1 cellular context compared by ENCODE assay signal in the genomic region with DNA sequence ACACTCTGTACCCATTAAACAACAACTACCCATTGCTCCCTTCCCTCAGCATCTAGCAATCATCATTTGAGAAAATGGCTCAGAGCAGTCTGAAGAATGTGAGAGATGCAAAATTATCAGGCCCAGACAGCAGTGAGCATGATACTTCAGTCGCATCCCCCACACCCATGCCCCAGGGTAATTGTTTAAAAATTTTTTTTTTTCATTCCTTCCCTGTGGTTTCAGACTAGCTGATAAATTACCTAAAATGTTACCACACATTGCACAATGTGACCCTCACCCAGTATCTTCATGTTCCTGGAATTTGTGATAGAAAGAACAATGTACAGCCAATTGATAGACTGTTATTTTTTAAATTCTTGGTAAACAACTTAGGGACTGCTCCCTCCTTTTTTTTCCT.
A peak's percentile ranks its signal among the peaks of the same experiment; 100 is the strongest.
TF ChIP-seq lines count a peak whose summit lies in the region.

No MANE protein-coding gene starts in this region.

TF ChIP-seq in K562, 482 proteins besides CTCF, POLR2A, EP300 and RAD21 (continued from another document and continues in another):
- no peak for TF ChIP-seq ELK3 (CRISPR knock-in tag; IDR thresholded peaks at IDR 0.05)
- no peak for TF ChIP-seq ZNF785 (CRISPR knock-in tag; IDR thresholded peaks at IDR 0.05)
- no peak for TF ChIP-seq BMI1 (IDR thresholded peaks at IDR 0.05; ENCODE audit: low read length)
- TF ChIP-seq MTA1 (IDR thresholded peaks at IDR 0.05; ENCODE audit: borderline replicate concordance): no peak; the same call in 1 of the 2 replicates
- no peak for TF ChIP-seq TFAP4 (CRISPR knock-in tag; IDR thresholded peaks at IDR 0.05; ENCODE audit: borderline replicate concordance)
- TF ChIP-seq, protein P1, sequence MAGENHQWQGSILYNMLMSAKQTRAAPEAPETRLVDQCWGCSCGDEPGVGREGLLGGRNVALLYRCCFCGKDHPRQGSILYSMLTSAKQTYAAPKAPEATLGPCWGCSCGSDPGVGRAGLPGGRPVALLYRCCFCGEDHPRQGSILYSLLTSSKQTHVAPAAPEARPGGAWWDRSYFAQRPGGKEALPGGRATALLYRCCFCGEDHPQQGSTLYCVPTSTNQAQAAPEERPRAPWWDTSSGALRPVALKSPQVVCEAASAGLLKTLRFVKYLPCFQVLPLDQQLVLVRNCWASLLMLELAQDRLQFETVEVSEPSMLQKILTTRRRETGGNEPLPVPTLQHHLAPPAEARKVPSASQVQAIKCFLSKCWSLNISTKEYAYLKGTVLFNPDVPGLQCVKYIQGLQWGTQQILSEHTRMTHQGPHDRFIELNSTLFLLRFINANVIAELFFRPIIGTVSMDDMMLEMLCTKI (IDR thresholded peaks at IDR 0.05; ENCODE audit: partially characterized antibody): no peak
- no peak for TF ChIP-seq GTF2E2 (tag; IDR thresholded peaks at IDR 0.05)
- no peak for TF ChIP-seq JUNB (CRISPR knock-in tag; conservative IDR thresholded peaks at IDR 0.05)
- no peak for TF ChIP-seq ZC3H11A (IDR thresholded peaks at IDR 0.05; ENCODE audit: low read depth, low read length)
- TF ChIP-seq RBBP5 (IDR thresholded peaks at IDR 0.05; ENCODE audit: borderline replicate concordance, insufficient read depth, low read length, poor library complexity, severe bottlenecking): no peak
- peak; percentile 79 for TF ChIP-seq HDAC3 (IDR thresholded peaks at IDR 0.05; ENCODE audit: borderline replicate concordance, partially characterized antibody)
- TF ChIP-seq, protein P2, sequence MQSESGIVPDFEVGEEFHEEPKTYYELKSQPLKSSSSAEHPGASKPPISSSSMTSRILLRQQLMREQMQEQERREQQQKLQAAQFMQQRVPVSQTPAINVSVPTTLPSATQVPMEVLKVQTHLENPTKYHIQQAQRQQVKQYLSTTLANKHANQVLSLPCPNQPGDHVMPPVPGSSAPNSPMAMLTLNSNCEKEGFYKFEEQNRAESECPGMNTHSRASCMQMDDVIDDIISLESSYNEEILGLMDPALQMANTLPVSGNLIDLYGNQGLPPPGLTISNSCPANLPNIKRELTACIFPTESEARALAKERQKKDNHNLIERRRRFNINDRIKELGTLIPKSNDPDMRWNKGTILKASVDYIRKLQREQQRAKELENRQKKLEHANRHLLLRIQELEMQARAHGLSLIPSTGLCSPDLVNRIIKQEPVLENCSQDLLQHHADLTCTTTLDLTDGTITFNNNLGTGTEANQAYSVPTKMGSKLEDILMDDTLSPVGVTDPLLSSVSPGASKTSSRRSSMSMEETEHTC (IDR thresholded peaks at IDR 0.05): no peak
- TF ChIP-seq HNRNPH1 (optimal IDR thresholded peaks at IDR 0.05; ENCODE audit: low read depth, low read length): no peak
- no peak for TF ChIP-seq FIP1L1 (IDR thresholded peaks at IDR 0.05; ENCODE audit: low read depth, low read length, poor library complexity, severe bottlenecking)
- TF ChIP-seq KAT2B (IDR thresholded peaks at IDR 0.05; ENCODE audit: low read depth, low read length): no peak
- TF ChIP-seq, protein P3, sequence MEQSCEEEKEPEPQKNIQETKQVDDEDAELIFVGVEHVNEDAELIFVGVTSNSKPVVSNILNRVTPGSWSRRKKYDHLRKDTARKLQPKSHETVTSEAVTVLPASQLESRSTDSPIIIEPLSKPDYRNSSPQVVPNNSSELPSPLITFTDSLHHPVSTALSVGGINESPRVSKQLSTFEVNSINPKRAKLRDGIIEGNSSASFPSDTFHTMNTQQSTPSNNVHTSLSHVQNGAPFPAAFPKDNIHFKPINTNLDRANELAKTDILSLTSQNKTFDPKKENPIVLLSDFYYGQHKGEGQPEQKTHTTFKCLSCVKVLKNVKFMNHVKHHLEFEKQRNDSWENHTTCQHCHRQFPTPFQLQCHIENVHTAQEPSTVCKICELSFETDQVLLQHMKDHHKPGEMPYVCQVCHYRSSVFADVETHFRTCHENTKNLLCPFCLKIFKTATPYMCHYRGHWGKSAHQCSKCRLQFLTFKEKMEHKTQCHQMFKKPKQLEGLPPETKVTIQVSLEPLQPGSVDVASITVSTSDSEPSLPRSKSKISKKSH (CRISPR knock-in tag; IDR thresholded peaks at IDR 0.05): no peak
- no peak for TF ChIP-seq HDAC6 (IDR thresholded peaks at IDR 0.05; ENCODE audit: low read depth, low read length)
- TF ChIP-seq POLR3A (IDR thresholded peaks at IDR 0.05; ENCODE audit: borderline replicate concordance, extremely low read depth, insufficient read depth, insufficient read length): no peak
- TF ChIP-seq SNIP1 (IDR thresholded peaks at IDR 0.05; ENCODE audit: low read depth): no peak
- 0 out of 2 replicates have a peak, but pooled peaks have one; percentile 21 for TF ChIP-seq BHLHE40 (IDR thresholded peaks at IDR 0.05; ENCODE audit: low read length)
- TF ChIP-seq, protein P4, sequence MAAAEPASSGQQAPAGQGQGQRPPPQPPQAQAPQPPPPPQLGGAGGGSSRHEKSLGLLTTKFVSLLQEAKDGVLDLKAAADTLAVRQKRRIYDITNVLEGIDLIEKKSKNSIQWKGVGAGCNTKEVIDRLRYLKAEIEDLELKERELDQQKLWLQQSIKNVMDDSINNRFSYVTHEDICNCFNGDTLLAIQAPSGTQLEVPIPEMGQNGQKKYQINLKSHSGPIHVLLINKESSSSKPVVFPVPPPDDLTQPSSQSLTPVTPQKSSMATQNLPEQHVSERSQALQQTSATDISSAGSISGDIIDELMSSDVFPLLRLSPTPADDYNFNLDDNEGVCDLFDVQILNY (CRISPR knock-in tag; IDR thresholded peaks at IDR 0.05): no peak
- TF ChIP-seq TAL1 (IDR thresholded peaks at IDR 0.05): peak; percentile 79
- TF ChIP-seq E2F4 (CRISPR knock-in tag; IDR thresholded peaks at IDR 0.05; ENCODE audit: low read depth): no peak
- TF ChIP-seq RFX5 (IDR thresholded peaks at IDR 0.05; ENCODE audit: low read depth, low read length): no peak
- no peak for TF ChIP-seq POLR2AphosphoS2 (IDR thresholded peaks at IDR 0.05; ENCODE audit: low read length)
- peak; percentile 53; the same call in 1 of the 2 replicates for TF ChIP-seq MBD2 (IDR thresholded peaks at IDR 0.05; ENCODE audit: borderline replicate concordance, low read depth)
- no peak for TF ChIP-seq OTX1 (CRISPR knock-in tag; IDR thresholded peaks at IDR 0.05)
- peak; percentile 46 to 78; a peak in 2 of 4 replicates for TF ChIP-seq ARNT (IDR thresholded peaks at IDR 0.05)
- TF ChIP-seq NEUROD1 (IDR thresholded peaks at IDR 0.05; ENCODE audit: borderline replicate concordance, low read depth, low read length, partially characterized antibody): no peak
- no peak for TF ChIP-seq PRPF4 (IDR thresholded peaks at IDR 0.05; ENCODE audit: insufficient read depth, low read depth, low read length, poor library complexity, severe bottlenecking)
- TF ChIP-seq RBM39 (optimal IDR thresholded peaks at IDR 0.05; ENCODE audit: low read depth, low read length): no peak
- TF ChIP-seq PTRF (tag; IDR thresholded peaks at IDR 0.05): no peak
- TF ChIP-seq SMARCC2 (IDR thresholded peaks at IDR 0.05; ENCODE audit: low read depth): peak; percentile 80
- peak; percentile 61; the same call in 1 of the 2 replicates for TF ChIP-seq HDAC2 (IDR thresholded peaks at IDR 0.05)
- no peak for TF ChIP-seq HOMEZ (CRISPR knock-in tag; IDR thresholded peaks at IDR 0.05)
- no peak for TF ChIP-seq ZNF717 (CRISPR knock-in tag; IDR thresholded peaks at IDR 0.05)
- TF ChIP-seq CREB3 (tag; conservative IDR thresholded peaks at IDR 0.05; ENCODE audit: low read depth): no peak
- no peak for TF ChIP-seq ZBTB2 (IDR thresholded peaks at IDR 0.05)
- TF ChIP-seq ETV1 (tag; conservative IDR thresholded peaks at IDR 0.05; ENCODE audit: low read depth): no peak
- TF ChIP-seq GABPB1 (CRISPR knock-in tag; IDR thresholded peaks at IDR 0.05): no peak
- no peak for TF ChIP-seq ZBED1 (IDR thresholded peaks at IDR 0.05)
- TF ChIP-seq, protein P5, sequence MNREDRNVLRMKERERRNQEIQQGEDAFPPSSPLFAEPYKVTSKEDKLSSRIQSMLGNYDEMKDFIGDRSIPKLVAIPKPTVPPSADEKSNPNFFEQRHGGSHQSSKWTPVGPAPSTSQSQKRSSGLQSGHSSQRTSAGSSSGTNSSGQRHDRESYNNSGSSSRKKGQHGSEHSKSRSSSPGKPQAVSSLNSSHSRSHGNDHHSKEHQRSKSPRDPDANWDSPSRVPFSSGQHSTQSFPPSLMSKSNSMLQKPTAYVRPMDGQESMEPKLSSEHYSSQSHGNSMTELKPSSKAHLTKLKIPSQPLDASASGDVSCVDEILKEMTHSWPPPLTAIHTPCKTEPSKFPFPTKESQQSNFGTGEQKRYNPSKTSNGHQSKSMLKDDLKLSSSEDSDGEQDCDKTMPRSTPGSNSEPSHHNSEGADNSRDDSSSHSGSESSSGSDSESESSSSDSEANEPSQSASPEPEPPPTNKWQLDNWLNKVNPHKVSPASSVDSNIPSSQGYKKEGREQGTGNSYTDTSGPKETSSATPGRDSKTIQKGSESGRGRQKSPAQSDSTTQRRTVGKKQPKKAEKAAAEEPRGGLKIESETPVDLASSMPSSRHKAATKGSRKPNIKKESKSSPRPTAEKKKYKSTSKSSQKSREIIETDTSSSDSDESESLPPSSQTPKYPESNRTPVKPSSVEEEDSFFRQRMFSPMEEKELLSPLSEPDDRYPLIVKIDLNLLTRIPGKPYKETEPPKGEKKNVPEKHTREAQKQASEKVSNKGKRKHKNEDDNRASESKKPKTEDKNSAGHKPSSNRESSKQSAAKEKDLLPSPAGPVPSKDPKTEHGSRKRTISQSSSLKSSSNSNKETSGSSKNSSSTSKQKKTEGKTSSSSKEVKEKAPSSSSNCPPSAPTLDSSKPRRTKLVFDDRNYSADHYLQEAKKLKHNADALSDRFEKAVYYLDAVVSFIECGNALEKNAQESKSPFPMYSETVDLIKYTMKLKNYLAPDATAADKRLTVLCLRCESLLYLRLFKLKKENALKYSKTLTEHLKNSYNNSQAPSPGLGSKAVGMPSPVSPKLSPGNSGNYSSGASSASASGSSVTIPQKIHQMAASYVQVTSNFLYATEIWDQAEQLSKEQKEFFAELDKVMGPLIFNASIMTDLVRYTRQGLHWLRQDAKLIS (CRISPR knock-in tag; IDR thresholded peaks at IDR 0.05): no peak
- no peak for TF ChIP-seq CREB5 (CRISPR knock-in tag; IDR thresholded peaks at IDR 0.05)
- TF ChIP-seq HMGN3 (IDR thresholded peaks at IDR 0.05; ENCODE audit: borderline replicate concordance, extremely low read depth, insufficient read length, low read depth, low read length): no peak
- no peak for TF ChIP-seq PHTF2 (CRISPR knock-in tag; IDR thresholded peaks at IDR 0.05)
